In genomic region chr15:65067334-65067644, GRCh38 we compare ENCODE assay signal across 12 cellular contexts. TPM values are rescaled to one million over a fixed set of nuclear protein-coding genes. Genes with fewer than 3 reads are reported as not detected.
DNase-seq lines count a peak whose midpoint lies in the region; ATAC-seq and TF ChIP-seq lines count a peak whose summit lies in the region.
"Had no signal": no experiment of that assay in that cellular context is flagged by ENCODE, and none has a peak within 500 bp of the region (broad histone marks: within the 10 kb centered on the region; RNA-seq: fewer than 3 reads in every experiment).

No MANE protein-coding gene starts in this region.

- no peak for ATAC-seq in heart right ventricle

- no peaks in the 10 kb centered on the region for H3K9me3 ChIP-seq in heart right ventricle

- H3K27me3 Mint-ChIP-seq in nephron progenitor cell (ENCODE audit: low read depth, poor library complexity): peaks cover 11% of the 10 kb centered on the region

- peaks cover 85% of the 10 kb centered on the region for H3K4me1 Mint-ChIP-seq in nephron progenitor cell

- H3K4me3 ChIP-seq in heart right ventricle (peak overlapping the region; percentile 38 to 66 (median 59)), fibroblast of mammary gland (ENCODE audit: control insufficient read depth, low read depth, low read length) (peak overlapping the region; percentile 16), urinary bladder (ENCODE audit: low read depth, low read length) (peak overlapping the region; percentile 63)

- peaks cover 27 to 80% (median 52%) of the 10 kb centered on the region in 9 donors for H3K4me1 ChIP-seq in heart right ventricle
- H3K4me1 ChIP-seq in urinary bladder (ENCODE audit: insufficient read depth): no peaks in the 10 kb centered on the region

- peak overlapping the region; percentile 62 to 92 (median 89) for H3K27ac ChIP-seq in heart right ventricle
- peak overlapping the region; percentile 83 for H3K27ac ChIP-seq in urinary bladder (ENCODE audit: low read depth)

- no peak overlapping the region for H3K27ac Mint-ChIP-seq in nephron progenitor cell
- H3K27ac Mint-ChIP-seq: activated B cell treated with CpG ODN at 0.5 μM for 24 hours; activated naive CD4-positive, alpha-beta T cell treated with anti-CD3 and anti-CD28 coated beads, Interleukin-2, amount 10 ng/mL, durations not matched to agents 7 days and 5 days had no signal

- H3K27me3 ChIP-seq in heart right ventricle: peaks cover 0 to 42% (median 6%) of the 10 kb centered on the region in 7 donors

- peaks cover 4% of the 10 kb centered on the region for H3K36me3 Mint-ChIP-seq in nephron progenitor cell (ENCODE audit: low read depth)
- H3K36me3 Mint-ChIP-seq: activated naive CD4-positive, alpha-beta T cell treated with anti-CD3 and anti-CD28 coated beads, Interleukin-2, amount 10 ng/mL, durations not matched to agents 7 days and 5 days had no signal

- WGBS in heart right ventricle, 2 donors: 14 to 22% methylated on average over 7 of the region's 7 CpGs
- WGBS in urinary bladder: 6% methylated on average over 7 of the region's 7 CpGs

- no peaks in the 10 kb centered on the region for H3K9me3 Mint-ChIP-seq in nephron progenitor cell
- H3K9me3 Mint-ChIP-seq: activated B cell treated with CpG ODN at 0.5 μM for 24 hours; activated naive CD4-positive, alpha-beta T cell treated with anti-CD3 and anti-CD28 coated beads, Interleukin-2, amount 10 ng/mL, durations not matched to agents 7 days and 5 days had no signal

- peaks cover 0 to 4% (median 0%) of the 10 kb centered on the region in 9 donors for H3K36me3 ChIP-seq in heart right ventricle
- H3K36me3 ChIP-seq in urinary bladder (ENCODE audit: insufficient read depth): no peaks in the 10 kb centered on the region

- DNase-seq in heart right ventricle (no peak), cardiac septum (ENCODE audit: low spot score) (no peak), fibroblast of mammary gland (ENCODE audit: low read depth) (no peak), nephron progenitor cell (no peak), NCI-H2107 (lab: John Stamatoyannopoulos, UW) (no peak), inferior parietal cortex (ENCODE audit: extremely low spot score) (no peak), T1000 (lab: John Stamatoyannopoulos, UW) (no peak)
- DNase-seq: activated B cell treated with CpG ODN at 0.5 μM for 24 hours; activated naive CD4-positive, alpha-beta T cell treated with anti-CD3 and anti-CD28 coated beads, Interleukin-2, amount 10 ng/mL, durations not matched to agents 7 days and 5 days had no signal

- H3K4me3 Mint-ChIP-seq in nephron progenitor cell: peak overlapping the region; percentile 88
- H3K4me3 Mint-ChIP-seq: activated B cell treated with CpG ODN at 0.5 μM for 24 hours; activated naive CD4-positive, alpha-beta T cell treated with anti-CD3 and anti-CD28 coated beads, Interleukin-2, amount 10 ng/mL, durations not matched to agents 7 days and 5 days had no signal

- TF ChIP-seq CTCF in heart right ventricle (IDR thresholded peaks at IDR 0.05) (no peak), fibroblast of mammary gland (conservative IDR thresholded peaks at IDR 0.05; ENCODE audit: control insufficient read depth, insufficient read depth, low read depth, low read length) (no peak), nephron progenitor cell (IDR thresholded peaks at IDR 0.05) (no peak)

- intact Hi-C loops in heart right ventricle (cut with DNase I) (no loop called here), cardiac septum (cut with DNase I) (no loop called here)

RNA-seq across cellular contexts. Expression of gene RASL12, which starts 0.5 kb away (rescaled TPM):
- total RNA-seq in heart right ventricle: 10 to 100 TPM in 7 of 10 donors, 1 to 10 TPM in 3; 4.4 to 20.1 (median 11.8) TPM
- polyA plus RNA-seq in heart right ventricle: 10 to 100 TPM; 13.1 to 18.7 TPM
- 11.5 TPM for total RNA-seq in cardiac septum
- total RNA-seq in urinary bladder: 54.6 TPM
- 85.0 TPM for polyA plus RNA-seq in urinary bladder
- total RNA-seq: activated B cell treated with CpG ODN at 0.5 μM for 24 hours had no signal

RNA-seq across cellular contexts. Expression of gene KBTBD13, which starts 9.3 kb away (rescaled TPM):
- 10 to 100 TPM in 3 of 10 donors, 1 to 10 TPM in 7; 4.1 to 20.5 (median 4.6) TPM for total RNA-seq in heart right ventricle
- polyA plus RNA-seq in heart right ventricle: 1 to 10 TPM in 1 of 2 donors, under 1 TPM in 1; 0.84 to 7.8 TPM
- total RNA-seq in cardiac septum: 3.3 TPM
- total RNA-seq in urinary bladder: 0.32 TPM
- 0.19 TPM for polyA plus RNA-seq in urinary bladder
- total RNA-seq: activated B cell treated with CpG ODN at 0.5 μM for 24 hours, frontal cortex had no signal

RNA-seq across cellular contexts. Expression of gene SLC51B, which starts 22.1 kb away (rescaled TPM):
- total RNA-seq in heart right ventricle (not detected), cardiac septum (not detected), urinary bladder (not detected)
- polyA plus RNA-seq in heart right ventricle (under 1 TPM in 1 of 2 donors, not detected in 1; 0.43 TPM), urinary bladder (0.44 TPM)
- total RNA-seq: activated B cell treated with CpG ODN at 0.5 μM for 24 hours, frontal cortex, posterior vena cava had no signal

RNA-seq across cellular contexts. Expression of gene MTFMT, which starts 37.9 kb away (rescaled TPM):
- total RNA-seq in heart right ventricle (10 to 100 TPM; 13.5 to 21.9 (median 18.6) TPM), cardiac septum (18.4 TPM), urinary bladder (22.4 TPM)
- polyA plus RNA-seq in heart right ventricle (1 to 10 TPM; 5.5 to 8.0 TPM), urinary bladder (13.1 TPM)

RNA-seq across cellular contexts. Expression of gene UBAP1L, which starts 47.7 kb away (rescaled TPM):
- total RNA-seq in heart right ventricle (1 to 10 TPM in 9 of 10 donors, under 1 TPM in 1; 0.88 to 2.3 (median 1.6) TPM), cardiac septum (2.4 TPM), urinary bladder (3.9 TPM)
- polyA plus RNA-seq in heart right ventricle (1 to 10 TPM in 1 of 2 donors, under 1 TPM in 1; 0.65 to 5.3 TPM), urinary bladder (1.9 TPM)
